In the genomic region with DNA sequence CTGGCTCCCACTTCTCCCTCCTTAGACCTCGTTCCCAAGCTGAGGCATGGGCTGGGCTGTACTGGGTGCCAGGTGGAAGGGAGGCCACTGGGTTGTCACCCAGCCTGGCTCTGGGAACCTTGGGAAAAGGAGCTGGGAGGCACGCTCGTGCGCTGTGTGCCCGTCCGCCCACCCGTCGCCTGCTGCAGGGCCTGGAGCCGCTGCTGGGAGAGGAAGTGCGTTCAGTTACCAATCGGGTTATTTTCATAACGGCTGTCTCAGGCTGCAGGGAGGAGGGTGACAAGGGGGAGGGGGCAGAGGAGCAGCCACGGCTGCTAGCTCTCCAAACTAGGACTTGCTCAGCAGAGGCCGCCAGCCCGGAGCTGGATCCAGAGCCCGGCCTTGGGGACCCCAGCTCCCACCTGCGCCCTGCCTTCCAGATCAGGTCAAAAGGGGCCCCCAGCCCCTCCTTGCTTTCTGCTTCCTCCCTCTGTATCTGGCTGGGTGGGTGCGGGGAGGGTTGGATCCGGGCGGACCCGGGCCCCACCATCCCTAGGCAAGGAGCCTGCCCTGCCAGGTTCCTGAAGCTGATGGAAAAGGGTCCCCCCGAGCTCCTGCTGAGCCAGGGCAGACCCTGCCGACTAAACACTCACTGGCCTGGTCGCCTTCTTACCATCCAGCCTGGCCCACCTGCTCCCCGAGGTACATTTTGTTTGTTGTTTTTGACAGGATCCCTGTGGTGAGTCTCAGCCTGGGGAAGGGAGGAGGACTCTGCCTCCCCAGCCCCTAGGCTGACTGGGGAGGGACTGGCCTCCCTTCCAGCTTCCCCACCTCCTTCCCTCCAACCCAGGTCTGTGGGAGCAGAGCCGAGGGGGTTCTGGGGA, we compare ENCODE assay signal across 1 cellular context.
TF ChIP-seq lines count a peak whose summit lies in the region.

No MANE protein-coding gene starts in this region.

TF ChIP-seq in GM12878, 131 proteins besides CTCF, POLR2A, EP300 and RAD21 (continued from another document):
- TF ChIP-seq, protein P1, sequence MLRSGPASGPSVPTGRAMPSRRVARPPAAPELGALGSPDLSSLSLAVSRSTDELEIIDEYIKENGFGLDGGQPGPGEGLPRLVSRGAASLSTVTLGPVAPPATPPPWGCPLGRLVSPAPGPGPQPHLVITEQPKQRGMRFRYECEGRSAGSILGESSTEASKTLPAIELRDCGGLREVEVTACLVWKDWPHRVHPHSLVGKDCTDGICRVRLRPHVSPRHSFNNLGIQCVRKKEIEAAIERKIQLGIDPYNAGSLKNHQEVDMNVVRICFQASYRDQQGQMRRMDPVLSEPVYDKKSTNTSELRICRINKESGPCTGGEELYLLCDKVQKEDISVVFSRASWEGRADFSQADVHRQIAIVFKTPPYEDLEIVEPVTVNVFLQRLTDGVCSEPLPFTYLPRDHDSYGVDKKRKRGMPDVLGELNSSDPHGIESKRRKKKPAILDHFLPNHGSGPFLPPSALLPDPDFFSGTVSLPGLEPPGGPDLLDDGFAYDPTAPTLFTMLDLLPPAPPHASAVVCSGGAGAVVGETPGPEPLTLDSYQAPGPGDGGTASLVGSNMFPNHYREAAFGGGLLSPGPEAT (IDR thresholded peaks at IDR 0.05; ENCODE audit: low read depth): peak; percentile 82
- TF ChIP-seq FOS (IDR thresholded peaks at IDR 0.05; ENCODE audit: borderline replicate concordance, extremely low read depth, insufficient read length) (no peak), NFYA (IDR thresholded peaks at IDR 0.05; ENCODE audit: borderline replicate concordance, low read depth, low read length) (no peak), RAD51 (IDR thresholded peaks at IDR 0.05) (no peak), HDAC6 (IDR thresholded peaks at IDR 0.05; ENCODE audit: unreplicated experiment) (peak; percentile 39), ZNF622 (IDR thresholded peaks at IDR 0.05) (no peak), CEBPB (IDR thresholded peaks at IDR 0.05; ENCODE audit: borderline replicate concordance in 1 of 2, low read depth in 2 of 2, low read length in 2 of 2) (peak in 1 of 2 experiments; percentile 17; a peak in 1 of 4 replicates), CBX3 (IDR thresholded peaks at IDR 0.05; ENCODE audit: borderline replicate concordance, low read depth) (no peak), TCF12 (IDR thresholded peaks at IDR 0.05; ENCODE audit: low read depth, low read length) (no peak), YBX1 (IDR thresholded peaks at IDR 0.05) (no peak), SPI1 (IDR thresholded peaks at IDR 0.05; ENCODE audit: borderline replicate concordance, insufficient read depth, low read depth, low read length) (peak; percentile 94), ZNF274 (IDR thresholded peaks at IDR 0.05; ENCODE audit: insufficient read depth, insufficient read length) (no peak), TBL1XR1 (IDR thresholded peaks at IDR 0.05; ENCODE audit: low read depth, low read length) (no peak), HDAC2 (IDR thresholded peaks at IDR 0.05) (no peak), SUPT20H (IDR thresholded peaks at IDR 0.05; ENCODE audit: borderline replicate concordance, control insufficient read depth, low read depth, low read length) (no peak), ZNF217 (IDR thresholded peaks at IDR 0.05) (no peak), TCF7 (IDR thresholded peaks at IDR 0.05; ENCODE audit: borderline replicate concordance) (no peak), FOXK2 (IDR thresholded peaks at IDR 0.05) (no peak)
- TF ChIP-seq, protein P2, sequence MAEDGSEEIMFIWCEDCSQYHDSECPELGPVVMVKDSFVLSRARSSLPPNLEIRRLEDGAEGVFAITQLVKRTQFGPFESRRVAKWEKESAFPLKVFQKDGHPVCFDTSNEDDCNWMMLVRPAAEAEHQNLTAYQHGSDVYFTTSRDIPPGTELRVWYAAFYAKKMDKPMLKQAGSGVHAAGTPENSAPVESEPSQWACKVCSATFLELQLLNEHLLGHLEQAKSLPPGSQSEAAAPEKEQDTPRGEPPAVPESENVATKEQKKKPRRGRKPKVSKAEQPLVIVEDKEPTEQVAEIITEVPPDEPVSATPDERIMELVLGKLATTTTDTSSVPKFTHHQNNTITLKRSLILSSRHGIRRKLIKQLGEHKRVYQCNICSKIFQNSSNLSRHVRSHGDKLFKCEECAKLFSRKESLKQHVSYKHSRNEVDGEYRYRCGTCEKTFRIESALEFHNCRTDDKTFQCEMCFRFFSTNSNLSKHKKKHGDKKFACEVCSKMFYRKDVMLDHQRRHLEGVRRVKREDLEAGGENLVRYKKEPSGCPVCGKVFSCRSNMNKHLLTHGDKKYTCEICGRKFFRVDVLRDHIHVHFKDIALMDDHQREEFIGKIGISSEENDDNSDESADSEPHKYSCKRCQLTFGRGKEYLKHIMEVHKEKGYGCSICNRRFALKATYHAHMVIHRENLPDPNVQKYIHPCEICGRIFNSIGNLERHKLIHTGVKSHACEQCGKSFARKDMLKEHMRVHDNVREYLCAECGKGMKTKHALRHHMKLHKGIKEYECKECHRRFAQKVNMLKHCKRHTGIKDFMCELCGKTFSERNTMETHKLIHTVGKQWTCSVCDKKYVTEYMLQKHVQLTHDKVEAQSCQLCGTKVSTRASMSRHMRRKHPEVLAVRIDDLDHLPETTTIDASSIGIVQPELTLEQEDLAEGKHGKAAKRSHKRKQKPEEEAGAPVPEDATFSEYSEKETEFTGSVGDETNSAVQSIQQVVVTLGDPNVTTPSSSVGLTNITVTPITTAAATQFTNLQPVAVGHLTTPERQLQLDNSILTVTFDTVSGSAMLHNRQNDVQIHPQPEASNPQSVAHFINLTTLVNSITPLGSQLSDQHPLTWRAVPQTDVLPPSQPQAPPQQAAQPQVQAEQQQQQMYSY (CRISPR knock-in tag; IDR thresholded peaks at IDR 0.05): no peak
- TF ChIP-seq, protein P3, sequence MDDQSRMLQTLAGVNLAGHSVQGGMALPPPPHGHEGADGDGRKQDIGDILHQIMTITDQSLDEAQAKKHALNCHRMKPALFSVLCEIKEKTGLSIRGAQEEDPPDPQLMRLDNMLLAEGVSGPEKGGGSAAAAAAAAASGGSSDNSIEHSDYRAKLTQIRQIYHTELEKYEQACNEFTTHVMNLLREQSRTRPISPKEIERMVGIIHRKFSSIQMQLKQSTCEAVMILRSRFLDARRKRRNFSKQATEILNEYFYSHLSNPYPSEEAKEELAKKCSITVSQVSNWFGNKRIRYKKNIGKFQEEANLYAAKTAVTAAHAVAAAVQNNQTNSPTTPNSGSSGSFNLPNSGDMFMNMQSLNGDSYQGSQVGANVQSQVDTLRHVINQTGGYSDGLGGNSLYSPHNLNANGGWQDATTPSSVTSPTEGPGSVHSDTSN (IDR thresholded peaks at IDR 0.05; ENCODE audit: insufficient replicate concordance, low read depth, low read length): no peak
- TF ChIP-seq, protein P4, sequence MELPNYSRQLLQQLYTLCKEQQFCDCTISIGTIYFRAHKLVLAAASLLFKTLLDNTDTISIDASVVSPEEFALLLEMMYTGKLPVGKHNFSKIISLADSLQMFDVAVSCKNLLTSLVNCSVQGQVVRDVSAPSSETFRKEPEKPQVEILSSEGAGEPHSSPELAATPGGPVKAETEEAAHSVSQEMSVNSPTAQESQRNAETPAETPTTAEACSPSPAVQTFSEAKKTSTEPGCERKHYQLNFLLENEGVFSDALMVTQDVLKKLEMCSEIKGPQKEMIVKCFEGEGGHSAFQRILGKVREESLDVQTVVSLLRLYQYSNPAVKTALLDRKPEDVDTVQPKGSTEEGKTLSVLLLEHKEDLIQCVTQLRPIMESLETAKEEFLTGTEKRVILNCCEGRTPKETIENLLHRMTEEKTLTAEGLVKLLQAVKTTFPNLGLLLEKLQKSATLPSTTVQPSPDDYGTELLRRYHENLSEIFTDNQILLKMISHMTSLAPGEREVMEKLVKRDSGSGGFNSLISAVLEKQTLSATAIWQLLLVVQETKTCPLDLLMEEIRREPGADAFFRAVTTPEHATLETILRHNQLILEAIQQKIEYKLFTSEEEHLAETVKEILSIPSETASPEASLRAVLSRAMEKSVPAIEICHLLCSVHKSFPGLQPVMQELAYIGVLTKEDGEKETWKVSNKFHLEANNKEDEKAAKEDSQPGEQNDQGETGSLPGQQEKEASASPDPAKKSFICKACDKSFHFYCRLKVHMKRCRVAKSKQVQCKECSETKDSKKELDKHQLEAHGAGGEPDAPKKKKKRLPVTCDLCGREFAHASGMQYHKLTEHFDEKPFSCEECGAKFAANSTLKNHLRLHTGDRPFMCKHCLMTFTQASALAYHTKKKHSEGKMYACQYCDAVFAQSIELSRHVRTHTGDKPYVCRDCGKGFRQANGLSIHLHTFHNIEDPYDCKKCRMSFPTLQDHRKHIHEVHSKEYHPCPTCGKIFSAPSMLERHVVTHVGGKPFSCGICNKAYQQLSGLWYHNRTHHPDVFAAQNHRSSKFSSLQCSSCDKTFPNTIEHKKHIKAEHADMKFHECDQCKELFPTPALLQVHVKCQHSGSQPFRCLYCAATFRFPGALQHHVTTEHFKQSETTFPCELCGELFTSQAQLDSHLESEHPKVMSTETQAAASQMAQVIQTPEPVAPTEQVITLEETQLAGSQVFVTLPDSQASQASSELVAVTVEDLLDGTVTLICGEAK (IDR thresholded peaks at IDR 0.05; ENCODE audit: borderline replicate concordance): no peak
- TF ChIP-seq, protein P5, sequence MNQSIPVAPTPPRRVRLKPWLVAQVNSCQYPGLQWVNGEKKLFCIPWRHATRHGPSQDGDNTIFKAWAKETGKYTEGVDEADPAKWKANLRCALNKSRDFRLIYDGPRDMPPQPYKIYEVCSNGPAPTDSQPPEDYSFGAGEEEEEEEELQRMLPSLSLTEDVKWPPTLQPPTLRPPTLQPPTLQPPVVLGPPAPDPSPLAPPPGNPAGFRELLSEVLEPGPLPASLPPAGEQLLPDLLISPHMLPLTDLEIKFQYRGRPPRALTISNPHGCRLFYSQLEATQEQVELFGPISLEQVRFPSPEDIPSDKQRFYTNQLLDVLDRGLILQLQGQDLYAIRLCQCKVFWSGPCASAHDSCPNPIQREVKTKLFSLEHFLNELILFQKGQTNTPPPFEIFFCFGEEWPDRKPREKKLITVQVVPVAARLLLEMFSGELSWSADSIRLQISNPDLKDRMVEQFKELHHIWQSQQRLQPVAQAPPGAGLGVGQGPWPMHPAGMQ (IDR thresholded peaks at IDR 0.05; ENCODE audit: borderline replicate concordance): no peak
